ENCODE assay signal across 8 cellular contexts in genomic region chrX:40108959-40109287, GRCh38. TPM values are rescaled to one million over a fixed set of nuclear protein-coding genes. Genes with fewer than 3 reads are reported as not detected.
DNase-seq lines count a peak whose midpoint lies in the region; ATAC-seq and TF ChIP-seq lines count a peak whose summit lies in the region.

No MANE protein-coding gene starts in this region.

- H4K20me1 ChIP-seq in OCI-LY3 (ENCODE audit: insufficient read depth, low read length) (peaks cover 5% of the 10 kb centered on the region; the same call in 1 of the 2 replicates), neural cell (ENCODE audit: insufficient read depth) (no peaks in the 10 kb centered on the region)

- no peak for ATAC-seq in GM18519 (IDR thresholded peaks at IDR 0.05; ENCODE audit: low FRiP score, unreplicated experiment)

- in situ Hi-C loops in GM13977 (cut with MboI; ENCODE audit: low pct_unique_long_range_greater_than_20kb, low sequenced_read_pairs, unreplicated experiment): no loop called here

- DNase-seq in 8988T: peak; percentile 88
- DNase-seq in GM13977 (ENCODE audit: low spot score): peak; percentile 73
- peak; percentile 88 for DNase-seq in activated effector memory CD4-positive, alpha-beta T cell treated with anti-CD3 and anti-CD28 coated beads, Interleukin-2, amount 50 U/mL, for 16 hours
- peak; percentile 81 for DNase-seq in fibroblast of villous mesenchyme (ENCODE audit: low read depth)
- no peak for DNase-seq in vagina (ENCODE audit: extremely low spot score in 2 of 2)

- intact Hi-C loops in vagina (cut with DNase I): loop anchor here (5.0 to 10.0 kb wide), 3 partner anchors 43 to 1304 kb away; partner anchors contain the start of gene MID1IP1

- peak overlapping the region; percentile 90 for H3K4me3 ChIP-seq in OCI-LY3 (ENCODE audit: low read length)
- H3K4me3 ChIP-seq in fibroblast of villous mesenchyme (ENCODE audit: low read depth, low read length): peak overlapping the region; percentile 54
- H3K4me3 ChIP-seq in neural cell (ENCODE audit: low read length): peak overlapping the region; percentile 61
- H3K4me3 ChIP-seq in vagina: peak overlapping the region; percentile 45 to 64

- H3K79me2 ChIP-seq in OCI-LY3 (ENCODE audit: low read length) (peaks cover 8% of the 10 kb centered on the region; the same call in 1 of the 2 replicates), neural cell (replicated peaks; ENCODE audit: insufficient read depth, low read length) (no peaks in the 10 kb centered on the region)

- H3K27me3 ChIP-seq in OCI-LY3 (ENCODE audit: low read depth, low read length): peaks cover 7% of the 10 kb centered on the region; the same call in 1 of the 2 replicates
- H3K27me3 ChIP-seq in neural cell (ENCODE audit: insufficient read depth, low read depth, low read length): no peaks in the 10 kb centered on the region
- H3K27me3 ChIP-seq in vagina: no peaks in the 10 kb centered on the region

- peak; percentile 9 for TF ChIP-seq RAD21 in neural cell (conservative IDR thresholded peaks at IDR 0.05)

- H3K4me1 ChIP-seq in OCI-LY3 (ENCODE audit: low read length) (peaks cover 32% of the 10 kb centered on the region), vagina (peaks cover 35% of the 10 kb centered on the region)

- H2AFZ ChIP-seq in OCI-LY3 (ENCODE audit: low read depth, low read length): no peak overlapping the region
- no peak overlapping the region for H2AFZ ChIP-seq in neural cell (ENCODE audit: low read depth, low read length)

- H3K9ac ChIP-seq in OCI-LY3 (ENCODE audit: low read length) (peak overlapping the region; percentile 77), neural cell (ENCODE audit: low read length) (peak overlapping the region; percentile 48)

- peak overlapping the region; percentile 22 for H3K27ac ChIP-seq in OCI-LY3 (ENCODE audit: low read length)
- H3K27ac ChIP-seq in neural cell (ENCODE audit: low read length): no peak overlapping the region
- peak overlapping the region; percentile 71 for H3K27ac ChIP-seq in vagina

- no peaks in the 10 kb centered on the region for H3K9me3 ChIP-seq in OCI-LY3 (ENCODE audit: insufficient read depth, low read length)
- no peaks in the 10 kb centered on the region for H3K9me3 ChIP-seq in neural cell (ENCODE audit: low read length)
- no peaks in the 10 kb centered on the region for H3K9me3 ChIP-seq in vagina

- no peak for TF ChIP-seq CTCF in GM13977 (IDR thresholded peaks at IDR 0.05; ENCODE audit: extremely low read depth, insufficient read depth, missing control alignments)
- TF ChIP-seq CTCF in OCI-LY3 (IDR thresholded peaks at IDR 0.05; ENCODE audit: low read depth, low read length): no peak
- no peak for TF ChIP-seq CTCF in fibroblast of villous mesenchyme (IDR thresholded peaks at IDR 0.05; ENCODE audit: insufficient read depth, low read depth, low read length)
- TF ChIP-seq CTCF in neural cell (IDR thresholded peaks at IDR 0.05; ENCODE audit: poor library complexity, severe bottlenecking): no peak
- TF ChIP-seq CTCF in vagina (IDR thresholded peaks at IDR 0.05): no peak

- TF ChIP-seq EP300 in neural cell (conservative IDR thresholded peaks at IDR 0.05; ENCODE audit: poor library complexity, severe bottlenecking): no peak

- no peaks in the 10 kb centered on the region for H3F3A ChIP-seq in neural cell (ENCODE audit: insufficient read depth, low read length, poor library complexity, severe bottlenecking)

- H3K36me3 ChIP-seq in OCI-LY3 (replicated peaks; ENCODE audit: low read depth, low read length) (peaks cover 3% of the 10 kb centered on the region), neural cell (ENCODE audit: insufficient read depth, low read length) (no peaks in the 10 kb centered on the region), vagina (no peaks in the 10 kb centered on the region)

- peak in 1 of 2 donors; percentile 3 for TF ChIP-seq POLR2A in vagina (IDR thresholded peaks at IDR 0.05)

- H3K9me2 ChIP-seq in neural cell (ENCODE audit: insufficient read depth, low read length): no peaks in the 10 kb centered on the region

- H3K4me2 ChIP-seq in OCI-LY3 (ENCODE audit: low read length) (peak overlapping the region; percentile 89), neural cell (ENCODE audit: low read length) (peak overlapping the region; percentile 6)

TF ChIP-seq in neural cell, 6 proteins besides CTCF, POLR2A, EP300 and RAD21:
- TF ChIP-seq POLR2AphosphoS5 (IDR thresholded peaks at IDR 0.05) (no peak), MXI1 (conservative IDR thresholded peaks at IDR 0.05; ENCODE audit: poor library complexity, severe bottlenecking) (no peak), REST (IDR thresholded peaks at IDR 0.05; ENCODE audit: borderline replicate concordance) (no peak), EZH2 (IDR thresholded peaks at IDR 0.05; ENCODE audit: borderline replicate concordance, insufficient read depth, low read length, poor library complexity, severe bottlenecking) (no peak), SMC3 (conservative IDR thresholded peaks at IDR 0.05; ENCODE audit: poor library complexity) (no peak), TAF1 (IDR thresholded peaks at IDR 0.05; ENCODE audit: low read depth) (no peak)

RNA-seq across cellular contexts. Expression of gene BCOR, which starts 11.2 kb away (rescaled TPM):
- total RNA-seq in fibroblast of villous mesenchyme (23.8 and 24.2 TPM in 2 replicates), vagina (19.9 TPM)
- polyA plus RNA-seq in neural cell: 18.0 and 23.7 TPM in 2 replicates
- polyA minus RNA-seq in neural cell: 49.7 and 72.6 TPM in 2 replicates

Comparison
In these comparisons a context has a peak if more than half of its experiments do, and no peak if none do; other contexts are left out.
1. DNase-seq: peak in 8988T (single experiment), GM13977 (single experiment), activated effector memory CD4-positive, alpha-beta T cell treated with anti-CD3 and anti-CD28 coated beads, Interleukin-2, amount 50 U/mL, for 16 hours (single experiment) and fibroblast of villous mesenchyme (single experiment); none in vagina (0 of 2).
2. Peak in every context shown above with its lines, with median percentiles within 50 percentile points of each other: H3K4me3 ChIP-seq.